In genomic region chr11:106681435-106681834, GRCh38 we compare ENCODE assay signal across 21 cellular contexts.
"Had no signal": no experiment of that assay in that cellular context is flagged by ENCODE, and none has a peak within 500 bp of the region (broad histone marks: within the 10 kb centered on the region; RNA-seq: fewer than 3 reads in every experiment).

No MANE protein-coding gene starts in this region.

- H3K4me3 ChIP-seq: MG63 had no signal

- DNase-seq: IMR-90, Karpas-422, KG1, MG63, NCI-H1092, NCI-H1105 treated with DMSO at 0.1 percent for 48 hours, NCI-H1436, NCI-H187, NCI-H2029, NCI-H2081 treated with DMSO at 0.1 percent for 48 hours, NCI-H2171, NCI-H226, NCI-H446, NCI-H510A, NCI-H524 treated with DMSO at 0.1 percent for 48 hours, NCI-H69, NCI-H774, SHP77 had no signal

- H3K27ac ChIP-seq: RWPE1 had no signal

- FAIRE-seq: HepG2 had no signal

- H3K36me3 ChIP-seq: MG63 had no signal

- H3K27me3 ChIP-seq: MG63 had no signal

- ATAC-seq: HepG2, Panc1 had no signal

- H3K9me3 ChIP-seq: MG63 had no signal
